ENCODE assay signal across 19 cellular contexts in genomic region chr16:54121539-54122295, GRCh38.
"Had no signal": no experiment of that assay in that cellular context is flagged by ENCODE, and none has a peak within 500 bp of the region (broad histone marks: within the 10 kb centered on the region; RNA-seq: fewer than 3 reads in every experiment).

No MANE protein-coding gene starts in this region.

- H3K4me1 ChIP-seq: esophagus muscularis mucosa, foreskin keratinocyte, gastroesophageal sphincter, heart left ventricle, left lung, lower lobe of right lung had no signal

- H3K36me3 Mint-ChIP-seq: mesothelial cell of epicardium had no signal

- H3K4me1 Mint-ChIP-seq: immature natural killer cell had no signal

- H3K27ac ChIP-seq: coronary artery, dorsolateral prefrontal cortex, esophagus muscularis mucosa, foreskin keratinocyte, gastroesophageal sphincter, heart left ventricle, hepatocyte, left lung, lower lobe of right lung had no signal

- H3K27ac Mint-ChIP-seq: immature natural killer cell, mesothelial cell of epicardium had no signal

- H3K4me3 ChIP-seq: coronary artery, dorsolateral prefrontal cortex, esophagus muscularis mucosa, gastroesophageal sphincter, heart left ventricle, hepatocyte, left lung, lower lobe of right lung, mucosa of descending colon had no signal

- H2AFZ ChIP-seq: hepatocyte had no signal

- H3K79me2 ChIP-seq: hepatocyte had no signal

- H3K36me3 ChIP-seq: left lung, lower lobe of right lung had no signal

- DNase-seq: dermis blood vessel endothelial cell; dorsolateral prefrontal cortex; effector CD4-positive, alpha-beta T cell; effector memory CD4-positive, alpha-beta T cell; heart left ventricle; hypothalamus; immature natural killer cell; left cardiac atrium; left lung; left ventricle myocardium superior; lower lobe of right lung; mesenchymal stem cell; mucosa of descending colon had no signal

- H3K9me3 Mint-ChIP-seq: immature natural killer cell, mesothelial cell of epicardium had no signal

- H3K4me3 Mint-ChIP-seq: immature natural killer cell, mesothelial cell of epicardium had no signal

- H3K27me3 ChIP-seq: dorsolateral prefrontal cortex, esophagus muscularis mucosa, foreskin keratinocyte, gastroesophageal sphincter, heart left ventricle, hepatocyte, left lung had no signal

- H3K4me2 ChIP-seq: hepatocyte had no signal

- H3K9me3 ChIP-seq: esophagus muscularis mucosa, gastroesophageal sphincter, heart left ventricle, left lung, lower lobe of right lung, mucosa of descending colon had no signal

- ATAC-seq: foreskin keratinocyte, gastroesophageal sphincter, heart left ventricle, left cardiac atrium, left lung, left ventricle myocardium superior, lower lobe of right lung, mucosa of descending colon had no signal
